In genomic region chr21:37393030-37393429, GRCh38 we compare ENCODE assay signal across 10 cellular contexts.
"Had no signal": no experiment of that assay in that cellular context is flagged by ENCODE, and none has a peak within 500 bp of the region (broad histone marks: within the 10 kb centered on the region; RNA-seq: fewer than 3 reads in every experiment).

No MANE protein-coding gene starts in this region.

- H3K9me3 Mint-ChIP-seq: endodermal cell; mesothelial cell of epicardium; T-helper 1 cell treated with Interleukin-12 subunit alpha and Interleukin-12 subunit beta and Interleukin-4 antibody, amounts not matched to agents 30 μg/mL and 1 μg/mL, for 36 hours had no signal

- H3K27ac Mint-ChIP-seq: endodermal cell; mesothelial cell of epicardium; T-helper 1 cell treated with Interleukin-12 subunit alpha and Interleukin-12 subunit beta and Interleukin-4 antibody, amounts not matched to agents 30 μg/mL and 1 μg/mL, for 36 hours had no signal

- DNase-seq: activated CD4-positive, alpha-beta T cell treated with anti-CD3 and anti-CD28 coated beads for 48 hours; activated effector memory CD4-positive, alpha-beta T cell treated with anti-CD3 and anti-CD28 coated beads, Interleukin-2, amount 50 U/mL, for 16 hours; adrenal gland; endodermal cell; erythroblast; gastrocnemius medialis; heart right ventricle had no signal

- ATAC-seq: gastrocnemius medialis, sciatic nerve had no signal

- H3K4me3 Mint-ChIP-seq: endodermal cell; mesothelial cell of epicardium; T-helper 1 cell treated with Interleukin-12 subunit alpha and Interleukin-12 subunit beta and Interleukin-4 antibody, amounts not matched to agents 30 μg/mL and 1 μg/mL, for 36 hours had no signal
